Comparison of ENCODE assay signal across 14 cellular contexts in the genomic region with DNA sequence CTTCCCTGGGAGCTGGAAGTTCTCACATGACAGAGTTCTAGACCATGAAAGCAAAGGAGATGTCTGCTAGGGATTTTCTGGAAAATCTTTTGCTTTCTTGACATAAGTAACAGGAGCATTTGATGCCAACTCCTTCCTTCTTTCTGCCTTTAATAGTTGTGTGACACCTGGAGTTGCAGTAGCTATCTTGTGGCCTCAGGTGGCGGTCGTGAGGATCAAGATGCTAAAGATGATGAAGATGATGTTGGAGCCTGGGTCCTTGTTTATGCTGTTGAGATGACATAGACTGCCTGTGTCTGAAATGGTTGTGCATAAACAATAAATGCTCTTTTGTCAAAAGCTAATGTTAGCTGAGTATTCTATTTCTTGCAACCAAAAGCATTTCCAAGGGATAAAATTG. TPM values are rescaled to one million over a fixed set of nuclear protein-coding genes. Genes with fewer than 3 reads are reported as not detected.
"Had no signal": no experiment of that assay in that cellular context is flagged by ENCODE, and none has a peak within 500 bp of the region (broad histone marks: within the 10 kb centered on the region; RNA-seq: fewer than 3 reads in every experiment).

No MANE protein-coding gene starts in this region.

- H3K36me3 ChIP-seq: ascending aorta, breast epithelium, thyroid gland had no signal

- H3K4me1 ChIP-seq: ascending aorta, breast epithelium, thyroid gland had no signal

- H3K36me3 Mint-ChIP-seq: natural killer cell had no signal

- DNase-seq: activated CD4-positive, alpha-beta T cell treated with anti-CD3 and anti-CD28 coated beads for 1 hour; activated CD4-positive, alpha-beta T cell treated with anti-CD3 and anti-CD28 coated beads, Interleukin-2, amount 50 U/mL, for 4 hours; activated naive CD4-positive, alpha-beta T cell treated with Interleukin-2 at 50 U/mL for 16 hours; effector memory CD4-positive, alpha-beta T cell; foreskin melanocyte; mesendoderm; natural killer cell; stimulated activated CD4-positive, alpha-beta T cell treated with anti-CD3 and anti-CD28 coated beads, Interleukin-2, amount 100 ng/mL, for 48 hours; stimulated activated naive B cell treated with anti-CD40 and anti-IgM and Interleukin-4, amounts not matched to agents 10 μg/mL and 1 μg/mL and 100 μg/mL, for 72 hours; thyroid gland had no signal

- H3K9me3 ChIP-seq: ascending aorta, breast epithelium, thyroid gland had no signal

- H3K27me3 ChIP-seq: ascending aorta, thyroid gland had no signal

- H3K9me3 Mint-ChIP-seq: activated T-helper 17 cell treated with anti-CD3 and anti-CD28 coated beads, Interleukin-2, amount 50 U/mL, for 72 hours; dendritic cell treated with granulocyte-macrophage colony-stimulating factor and Interleukin-4, amounts not matched to agents 40 ng/mL and 50 ng/mL, for 4 days; natural killer cell; stimulated activated naive B cell treated with anti-CD40 and anti-IgM and Interleukin-4, amounts not matched to agents 10 μg/mL and 1 μg/mL and 100 μg/mL, for 72 hours had no signal

- H3K4me1 Mint-ChIP-seq: natural killer cell had no signal

- H3K27ac Mint-ChIP-seq: activated T-helper 17 cell treated with anti-CD3 and anti-CD28 coated beads, Interleukin-2, amount 50 U/mL, for 72 hours; dendritic cell treated with granulocyte-macrophage colony-stimulating factor and Interleukin-4, amounts not matched to agents 40 ng/mL and 50 ng/mL, for 4 days; natural killer cell; stimulated activated naive B cell treated with anti-CD40 and anti-IgM and Interleukin-4, amounts not matched to agents 10 μg/mL and 1 μg/mL and 100 μg/mL, for 72 hours had no signal

- H3K4me3 ChIP-seq: ascending aorta, breast epithelium, thyroid gland had no signal

- H3K4me3 Mint-ChIP-seq: activated T-helper 17 cell treated with anti-CD3 and anti-CD28 coated beads, Interleukin-2, amount 50 U/mL, for 72 hours; dendritic cell treated with granulocyte-macrophage colony-stimulating factor and Interleukin-4, amounts not matched to agents 40 ng/mL and 50 ng/mL, for 4 days; natural killer cell; stimulated activated naive B cell treated with anti-CD40 and anti-IgM and Interleukin-4, amounts not matched to agents 10 μg/mL and 1 μg/mL and 100 μg/mL, for 72 hours had no signal

- ATAC-seq: activated T-helper 17 cell treated with anti-CD3 and anti-CD28 coated beads, Interleukin-2, amount 50 U/mL, for 72 hours; natural killer cell; stimulated activated naive B cell treated with anti-CD40 and anti-IgM and Interleukin-4, amounts not matched to agents 10 μg/mL and 1 μg/mL and 100 μg/mL, for 72 hours had no signal

- H3K27ac ChIP-seq: ascending aorta, breast epithelium, thyroid gland had no signal

RNA-seq across cellular contexts. Expression of a gene that starts 32.7 kb away (rescaled TPM):
- total RNA-seq: natural killer cell had no signal
